ENCODE assay signal across 1 cellular context in the genomic region with DNA sequence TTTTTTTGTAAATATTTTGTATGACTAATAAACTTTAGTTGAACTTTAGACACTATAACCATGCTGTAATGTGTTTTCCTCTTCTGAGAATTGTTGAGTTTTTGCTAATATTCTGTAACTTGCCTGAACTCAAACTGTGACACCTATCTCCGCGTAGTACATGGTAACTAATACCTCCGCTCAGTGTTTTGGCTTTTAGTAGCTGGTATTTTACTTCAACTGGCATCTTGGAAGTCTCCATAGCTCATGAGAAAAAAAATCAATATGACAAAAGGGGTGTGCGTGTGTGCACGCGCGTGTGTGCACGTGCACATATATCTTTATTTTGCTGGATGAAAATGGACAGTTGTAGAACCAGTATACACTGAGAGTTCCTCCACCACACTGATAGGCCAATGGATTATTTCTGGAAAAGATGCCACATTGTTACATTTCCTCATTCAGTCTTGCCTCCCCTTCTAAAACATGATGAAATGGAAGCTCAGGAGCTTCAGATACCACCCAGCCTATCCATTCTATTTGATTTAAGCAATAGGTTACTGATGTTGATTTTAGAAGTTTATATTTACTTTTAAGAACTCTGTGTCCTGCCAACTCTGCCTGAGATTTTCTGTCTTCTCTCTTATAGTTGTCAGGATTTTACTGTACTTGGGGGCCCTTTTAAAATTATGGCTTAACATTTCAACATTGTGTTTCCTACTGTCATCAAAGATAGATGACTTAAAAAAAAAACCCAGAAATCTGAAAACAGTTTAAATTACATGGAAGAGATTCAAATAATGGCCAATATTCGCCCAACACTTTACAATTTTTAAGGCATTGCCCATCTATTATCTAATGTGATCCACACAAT.
A peak's percentile ranks its signal among the peaks of the same experiment; 100 is the strongest.
TF ChIP-seq lines count a peak whose summit lies in the region.

No MANE protein-coding gene starts in this region.

TF ChIP-seq in HepG2, 621 proteins besides CTCF, POLR2A, EP300 and RAD21 (continued from another document and continues in another):
- TF ChIP-seq, protein P1, sequence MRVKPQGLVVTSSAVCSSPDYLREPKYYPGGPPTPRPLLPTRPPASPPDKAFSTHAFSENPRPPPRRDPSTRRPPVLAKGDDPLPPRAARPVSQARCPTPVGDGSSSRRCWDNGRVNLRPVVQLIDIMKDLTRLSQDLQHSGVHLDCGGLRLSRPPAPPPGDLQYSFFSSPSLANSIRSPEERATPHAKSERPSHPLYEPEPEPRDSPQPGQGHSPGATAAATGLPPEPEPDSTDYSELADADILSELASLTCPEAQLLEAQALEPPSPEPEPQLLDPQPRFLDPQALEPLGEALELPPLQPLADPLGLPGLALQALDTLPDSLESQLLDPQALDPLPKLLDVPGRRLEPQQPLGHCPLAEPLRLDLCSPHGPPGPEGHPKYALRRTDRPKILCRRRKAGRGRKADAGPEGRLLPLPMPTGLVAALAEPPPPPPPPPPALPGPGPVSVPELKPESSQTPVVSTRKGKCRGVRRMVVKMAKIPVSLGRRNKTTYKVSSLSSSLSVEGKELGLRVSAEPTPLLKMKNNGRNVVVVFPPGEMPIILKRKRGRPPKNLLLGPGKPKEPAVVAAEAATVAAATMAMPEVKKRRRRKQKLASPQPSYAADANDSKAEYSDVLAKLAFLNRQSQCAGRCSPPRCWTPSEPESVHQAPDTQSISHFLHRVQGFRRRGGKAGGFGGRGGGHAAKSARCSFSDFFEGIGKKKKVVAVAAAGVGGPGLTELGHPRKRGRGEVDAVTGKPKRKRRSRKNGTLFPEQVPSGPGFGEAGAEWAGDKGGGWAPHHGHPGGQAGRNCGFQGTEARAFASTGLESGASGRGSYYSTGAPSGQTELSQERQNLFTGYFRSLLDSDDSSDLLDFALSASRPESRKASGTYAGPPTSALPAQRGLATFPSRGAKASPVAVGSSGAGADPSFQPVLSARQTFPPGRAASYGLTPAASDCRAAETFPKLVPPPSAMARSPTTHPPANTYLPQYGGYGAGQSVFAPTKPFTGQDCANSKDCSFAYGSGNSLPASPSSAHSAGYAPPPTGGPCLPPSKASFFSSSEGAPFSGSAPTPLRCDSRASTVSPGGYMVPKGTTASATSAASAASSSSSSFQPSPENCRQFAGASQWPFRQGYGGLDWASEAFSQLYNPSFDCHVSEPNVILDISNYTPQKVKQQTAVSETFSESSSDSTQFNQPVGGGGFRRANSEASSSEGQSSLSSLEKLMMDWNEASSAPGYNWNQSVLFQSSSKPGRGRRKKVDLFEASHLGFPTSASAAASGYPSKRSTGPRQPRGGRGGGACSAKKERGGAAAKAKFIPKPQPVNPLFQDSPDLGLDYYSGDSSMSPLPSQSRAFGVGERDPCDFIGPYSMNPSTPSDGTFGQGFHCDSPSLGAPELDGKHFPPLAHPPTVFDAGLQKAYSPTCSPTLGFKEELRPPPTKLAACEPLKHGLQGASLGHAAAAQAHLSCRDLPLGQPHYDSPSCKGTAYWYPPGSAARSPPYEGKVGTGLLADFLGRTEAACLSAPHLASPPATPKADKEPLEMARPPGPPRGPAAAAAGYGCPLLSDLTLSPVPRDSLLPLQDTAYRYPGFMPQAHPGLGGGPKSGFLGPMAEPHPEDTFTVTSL (CRISPR knock-in tag; IDR thresholded peaks at IDR 0.05; ENCODE audit: borderline replicate concordance), result peak; percentile 83; the same call in 1 of the 2 replicates
- TF ChIP-seq ZNF766 (CRISPR knock-in tag; IDR thresholded peaks at IDR 0.05; ENCODE audit: borderline replicate concordance) (0 out of 2 replicates have a peak, but pooled peaks have one; percentile 48), AHR (CRISPR knock-in tag; IDR thresholded peaks at IDR 0.05) (no peak), SNAI1 (CRISPR knock-in tag; IDR thresholded peaks at IDR 0.05; ENCODE audit: borderline replicate concordance) (no peak), ZNF788 (CRISPR knock-in tag; IDR thresholded peaks at IDR 0.05; ENCODE audit: borderline replicate concordance) (no peak), KDM6A (CRISPR knock-in tag; IDR thresholded peaks at IDR 0.05; ENCODE audit: low read depth) (peak; percentile 41; the same call in 1 of the 2 replicates), EED (CRISPR knock-in tag; IDR thresholded peaks at IDR 0.05) (no peak), ZNF670 (CRISPR knock-in tag; IDR thresholded peaks at IDR 0.05; ENCODE audit: borderline replicate concordance) (no peak), ELF3 (CRISPR knock-in tag; IDR thresholded peaks at IDR 0.05) (peak; percentile 87), ZBTB20 (CRISPR knock-in tag; IDR thresholded peaks at IDR 0.05; ENCODE audit: borderline replicate concordance, low read depth) (peak; percentile 89; the same call in 1 of the 2 replicates), ZNF337 (CRISPR knock-in tag; IDR thresholded peaks at IDR 0.05; ENCODE audit: borderline replicate concordance, low read depth) (no peak; the same call in 1 of the 2 replicates), ZSCAN31 (CRISPR knock-in tag; IDR thresholded peaks at IDR 0.05; ENCODE audit: low read depth) (no peak), NFKB2 (CRISPR knock-in tag; IDR thresholded peaks at IDR 0.05; ENCODE audit: borderline replicate concordance) (no peak), MIER3 (CRISPR knock-in tag; IDR thresholded peaks at IDR 0.05; ENCODE audit: borderline replicate concordance) (peak; percentile 45; the same call in 1 of the 2 replicates), ZNF768 (CRISPR knock-in tag; IDR thresholded peaks at IDR 0.05) (no peak), FLYWCH1 (CRISPR knock-in tag; IDR thresholded peaks at IDR 0.05) (no peak), YY1 (IDR thresholded peaks at IDR 0.05; ENCODE audit: insufficient read depth, insufficient replicate concordance, low read depth, low read length) (peak; percentile 8), REPIN1 (CRISPR knock-in tag; IDR thresholded peaks at IDR 0.05; ENCODE audit: borderline replicate concordance, low read depth) (no peak), MEIS1 (CRISPR knock-in tag; IDR thresholded peaks at IDR 0.05; ENCODE audit: borderline replicate concordance) (no peak; the same call in 1 of the 2 replicates), CEBPG (CRISPR knock-in tag; IDR thresholded peaks at IDR 0.05) (peak; percentile 93), ZMAT3 (CRISPR knock-in tag; conservative IDR thresholded peaks at IDR 0.05) (no peak), SRSF9 (IDR thresholded peaks at IDR 0.05; ENCODE audit: borderline replicate concordance, insufficient read depth, low read depth, low read length, poor library complexity, severe bottlenecking) (no peak), THYN1 (CRISPR knock-in tag; IDR thresholded peaks at IDR 0.05; ENCODE audit: borderline replicate concordance, low read depth) (no peak), ZNF451 (CRISPR knock-in tag; IDR thresholded peaks at IDR 0.05) (no peak), SOX5 (CRISPR knock-in tag; IDR thresholded peaks at IDR 0.05; ENCODE audit: borderline replicate concordance) (peak; percentile 62; the same call in 1 of the 2 replicates), ZNF510 (CRISPR knock-in tag; IDR thresholded peaks at IDR 0.05; ENCODE audit: low read depth) (no peak), ZSCAN21 (CRISPR knock-in tag; IDR thresholded peaks at IDR 0.05; ENCODE audit: borderline replicate concordance) (no peak), ZNF460 (CRISPR knock-in tag; IDR thresholded peaks at IDR 0.05; ENCODE audit: borderline replicate concordance) (no peak), NR3C1 (CRISPR knock-in tag; IDR thresholded peaks at IDR 0.05) (no peak), KAT7 (CRISPR knock-in tag; IDR thresholded peaks at IDR 0.05; ENCODE audit: borderline replicate concordance) (peak; percentile 34; the same call in 1 of the 2 replicates), ZNF121 (CRISPR knock-in tag; IDR thresholded peaks at IDR 0.05) (no peak)
- TF ChIP-seq, protein P2, sequence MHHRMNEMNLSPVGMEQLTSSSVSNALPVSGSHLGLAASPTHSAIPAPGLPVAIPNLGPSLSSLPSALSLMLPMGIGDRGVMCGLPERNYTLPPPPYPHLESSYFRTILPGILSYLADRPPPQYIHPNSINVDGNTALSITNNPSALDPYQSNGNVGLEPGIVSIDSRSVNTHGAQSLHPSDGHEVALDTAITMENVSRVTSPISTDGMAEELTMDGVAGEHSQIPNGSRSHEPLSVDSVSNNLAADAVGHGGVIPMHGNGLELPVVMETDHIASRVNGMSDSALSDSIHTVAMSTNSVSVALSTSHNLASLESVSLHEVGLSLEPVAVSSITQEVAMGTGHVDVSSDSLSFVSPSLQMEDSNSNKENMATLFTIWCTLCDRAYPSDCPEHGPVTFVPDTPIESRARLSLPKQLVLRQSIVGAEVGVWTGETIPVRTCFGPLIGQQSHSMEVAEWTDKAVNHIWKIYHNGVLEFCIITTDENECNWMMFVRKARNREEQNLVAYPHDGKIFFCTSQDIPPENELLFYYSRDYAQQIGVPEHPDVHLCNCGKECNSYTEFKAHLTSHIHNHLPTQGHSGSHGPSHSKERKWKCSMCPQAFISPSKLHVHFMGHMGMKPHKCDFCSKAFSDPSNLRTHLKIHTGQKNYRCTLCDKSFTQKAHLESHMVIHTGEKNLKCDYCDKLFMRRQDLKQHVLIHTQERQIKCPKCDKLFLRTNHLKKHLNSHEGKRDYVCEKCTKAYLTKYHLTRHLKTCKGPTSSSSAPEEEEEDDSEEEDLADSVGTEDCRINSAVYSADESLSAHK (CRISPR knock-in tag; IDR thresholded peaks at IDR 0.05; ENCODE audit: borderline replicate concordance), result no peak
- TF ChIP-seq, protein P3, sequence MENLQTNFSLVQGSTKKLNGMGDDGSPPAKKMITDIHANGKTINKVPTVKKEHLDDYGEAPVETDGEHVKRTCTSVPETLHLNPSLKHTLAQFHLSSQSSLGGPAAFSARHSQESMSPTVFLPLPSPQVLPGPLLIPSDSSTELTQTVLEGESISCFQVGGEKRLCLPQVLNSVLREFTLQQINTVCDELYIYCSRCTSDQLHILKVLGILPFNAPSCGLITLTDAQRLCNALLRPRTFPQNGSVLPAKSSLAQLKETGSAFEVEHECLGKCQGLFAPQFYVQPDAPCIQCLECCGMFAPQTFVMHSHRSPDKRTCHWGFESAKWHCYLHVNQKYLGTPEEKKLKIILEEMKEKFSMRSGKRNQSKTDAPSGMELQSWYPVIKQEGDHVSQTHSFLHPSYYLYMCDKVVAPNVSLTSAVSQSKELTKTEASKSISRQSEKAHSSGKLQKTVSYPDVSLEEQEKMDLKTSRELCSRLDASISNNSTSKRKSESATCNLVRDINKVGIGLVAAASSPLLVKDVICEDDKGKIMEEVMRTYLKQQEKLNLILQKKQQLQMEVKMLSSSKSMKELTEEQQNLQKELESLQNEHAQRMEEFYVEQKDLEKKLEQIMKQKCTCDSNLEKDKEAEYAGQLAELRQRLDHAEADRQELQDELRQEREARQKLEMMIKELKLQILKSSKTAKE (CRISPR knock-in tag; IDR thresholded peaks at IDR 0.05; ENCODE audit: borderline replicate concordance), result no peak
- TF ChIP-seq, protein P4, sequence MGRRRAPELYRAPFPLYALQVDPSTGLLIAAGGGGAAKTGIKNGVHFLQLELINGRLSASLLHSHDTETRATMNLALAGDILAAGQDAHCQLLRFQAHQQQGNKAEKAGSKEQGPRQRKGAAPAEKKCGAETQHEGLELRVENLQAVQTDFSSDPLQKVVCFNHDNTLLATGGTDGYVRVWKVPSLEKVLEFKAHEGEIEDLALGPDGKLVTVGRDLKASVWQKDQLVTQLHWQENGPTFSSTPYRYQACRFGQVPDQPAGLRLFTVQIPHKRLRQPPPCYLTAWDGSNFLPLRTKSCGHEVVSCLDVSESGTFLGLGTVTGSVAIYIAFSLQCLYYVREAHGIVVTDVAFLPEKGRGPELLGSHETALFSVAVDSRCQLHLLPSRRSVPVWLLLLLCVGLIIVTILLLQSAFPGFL (CRISPR knock-in tag; IDR thresholded peaks at IDR 0.05), result no peak
- TF ChIP-seq, protein P5, sequence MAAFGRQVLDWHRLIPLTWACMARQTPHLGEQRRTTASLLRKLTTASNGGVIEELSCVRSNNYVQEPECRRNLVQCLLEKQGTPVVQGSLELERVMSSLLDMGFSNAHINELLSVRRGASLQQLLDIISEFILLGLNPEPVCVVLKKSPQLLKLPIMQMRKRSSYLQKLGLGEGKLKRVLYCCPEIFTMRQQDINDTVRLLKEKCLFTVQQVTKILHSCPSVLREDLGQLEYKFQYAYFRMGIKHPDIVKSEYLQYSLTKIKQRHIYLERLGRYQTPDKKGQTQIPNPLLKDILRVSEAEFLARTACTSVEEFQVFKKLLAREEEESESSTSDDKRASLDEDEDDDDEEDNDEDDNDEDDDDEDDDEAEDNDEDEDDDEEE (CRISPR knock-in tag; IDR thresholded peaks at IDR 0.05), result no peak
- TF ChIP-seq, protein P6, sequence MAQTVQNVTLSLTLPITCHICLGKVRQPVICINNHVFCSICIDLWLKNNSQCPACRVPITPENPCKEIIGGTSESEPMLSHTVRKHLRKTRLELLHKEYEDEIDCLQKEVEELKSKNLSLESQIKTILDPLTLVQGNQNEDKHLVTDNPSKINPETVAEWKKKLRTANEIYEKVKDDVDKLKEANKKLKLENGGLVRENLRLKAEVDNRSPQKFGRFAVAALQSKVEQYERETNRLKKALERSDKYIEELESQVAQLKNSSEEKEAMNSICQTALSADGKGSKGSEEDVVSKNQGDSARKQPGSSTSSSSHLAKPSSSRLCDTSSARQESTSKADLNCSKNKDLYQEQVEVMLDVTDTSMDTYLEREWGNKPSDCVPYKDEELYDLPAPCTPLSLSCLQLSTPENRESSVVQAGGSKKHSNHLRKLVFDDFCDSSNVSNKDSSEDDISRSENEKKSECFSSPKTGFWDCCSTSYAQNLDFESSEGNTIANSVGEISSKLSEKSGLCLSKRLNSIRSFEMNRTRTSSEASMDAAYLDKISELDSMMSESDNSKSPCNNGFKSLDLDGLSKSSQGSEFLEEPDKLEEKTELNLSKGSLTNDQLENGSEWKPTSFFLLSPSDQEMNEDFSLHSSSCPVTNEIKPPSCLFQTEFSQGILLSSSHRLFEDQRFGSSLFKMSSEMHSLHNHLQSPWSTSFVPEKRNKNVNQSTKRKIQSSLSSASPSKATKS (CRISPR knock-in tag; IDR thresholded peaks at IDR 0.05), result no peak
- TF ChIP-seq, protein P7, sequence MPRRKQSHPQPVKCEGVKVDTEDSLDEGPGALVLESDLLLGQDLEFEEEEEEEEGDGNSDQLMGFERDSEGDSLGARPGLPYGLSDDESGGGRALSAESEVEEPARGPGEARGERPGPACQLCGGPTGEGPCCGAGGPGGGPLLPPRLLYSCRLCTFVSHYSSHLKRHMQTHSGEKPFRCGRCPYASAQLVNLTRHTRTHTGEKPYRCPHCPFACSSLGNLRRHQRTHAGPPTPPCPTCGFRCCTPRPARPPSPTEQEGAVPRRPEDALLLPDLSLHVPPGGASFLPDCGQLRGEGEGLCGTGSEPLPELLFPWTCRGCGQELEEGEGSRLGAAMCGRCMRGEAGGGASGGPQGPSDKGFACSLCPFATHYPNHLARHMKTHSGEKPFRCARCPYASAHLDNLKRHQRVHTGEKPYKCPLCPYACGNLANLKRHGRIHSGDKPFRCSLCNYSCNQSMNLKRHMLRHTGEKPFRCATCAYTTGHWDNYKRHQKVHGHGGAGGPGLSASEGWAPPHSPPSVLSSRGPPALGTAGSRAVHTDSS (CRISPR knock-in tag; conservative IDR thresholded peaks at IDR 0.05), result no peak
- TF ChIP-seq, protein P8, sequence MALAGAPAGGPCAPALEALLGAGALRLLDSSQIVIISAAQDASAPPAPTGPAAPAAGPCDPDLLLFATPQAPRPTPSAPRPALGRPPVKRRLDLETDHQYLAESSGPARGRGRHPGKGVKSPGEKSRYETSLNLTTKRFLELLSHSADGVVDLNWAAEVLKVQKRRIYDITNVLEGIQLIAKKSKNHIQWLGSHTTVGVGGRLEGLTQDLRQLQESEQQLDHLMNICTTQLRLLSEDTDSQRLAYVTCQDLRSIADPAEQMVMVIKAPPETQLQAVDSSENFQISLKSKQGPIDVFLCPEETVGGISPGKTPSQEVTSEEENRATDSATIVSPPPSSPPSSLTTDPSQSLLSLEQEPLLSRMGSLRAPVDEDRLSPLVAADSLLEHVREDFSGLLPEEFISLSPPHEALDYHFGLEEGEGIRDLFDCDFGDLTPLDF (CRISPR knock-in tag; IDR thresholded peaks at IDR 0.05), result no peak
- TF ChIP-seq, protein P9, sequence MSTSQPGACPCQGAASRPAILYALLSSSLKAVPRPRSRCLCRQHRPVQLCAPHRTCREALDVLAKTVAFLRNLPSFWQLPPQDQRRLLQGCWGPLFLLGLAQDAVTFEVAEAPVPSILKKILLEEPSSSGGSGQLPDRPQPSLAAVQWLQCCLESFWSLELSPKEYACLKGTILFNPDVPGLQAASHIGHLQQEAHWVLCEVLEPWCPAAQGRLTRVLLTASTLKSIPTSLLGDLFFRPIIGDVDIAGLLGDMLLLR (CRISPR knock-in tag; IDR thresholded peaks at IDR 0.05), result no peak
